8 cellular contexts compared by ENCODE assay signal in genomic region chr3:183697610-183698317, GRCh38. TPM values are rescaled to one million over a fixed set of nuclear protein-coding genes. Genes with fewer than 3 reads are reported as not detected.
DNase-seq lines count a peak whose midpoint lies in the region; ATAC-seq and TF ChIP-seq lines count a peak whose summit lies in the region.

YEATS2 (plus strand) TSS chr3:183697797; CDS start chr3:183715163, 17,366 bp downstream.

- H3K4me1 ChIP-seq in CD4-positive, CD25-positive, alpha-beta regulatory T cell (ENCODE audit: control insufficient read depth, insufficient read depth, low read length, poor library complexity, severe bottlenecking), result peaks cover 18% of the 10 kb centered on the region

- H3K4me3 ChIP-seq in CD4-positive, CD25-positive, alpha-beta regulatory T cell (ENCODE audit: low read depth, low read length), result peak within 1 kb of the TSS; percentile 94

- H3K27me3 ChIP-seq in CD4-positive, CD25-positive, alpha-beta regulatory T cell (ENCODE audit: control insufficient read depth, insufficient read depth, low read length), result no peaks in the 10 kb centered on the region

- no peaks in the 10 kb centered on the region for H3K27me3 Mint-ChIP-seq in CD4-positive, CD25-positive, alpha-beta regulatory T cell
- no peaks in the 10 kb centered on the region for H3K27me3 Mint-ChIP-seq in activated CD8-positive, alpha-beta memory T cell treated with anti-CD3 and anti-CD28 coated beads, Interleukin-2, amount 10 ng/mL, durations not matched to agents 7 days and 5 days
- no peaks in the 10 kb centered on the region for H3K27me3 Mint-ChIP-seq in mesothelial cell of epicardium (ENCODE audit: low read depth)

- peak; percentile 88 to 89 for ATAC-seq in CD4-positive, CD25-positive, alpha-beta regulatory T cell (ENCODE audit: low read depth in 2 of 2)
- ATAC-seq in GM19351 (IDR thresholded peaks at IDR 0.05; ENCODE audit: unreplicated experiment), result peak; percentile 81
- ATAC-seq in HG03460 (IDR thresholded peaks at IDR 0.05; ENCODE audit: unreplicated experiment), result peak; percentile 67
- ATAC-seq in activated CD8-positive, alpha-beta memory T cell treated with anti-CD3 and anti-CD28 coated beads, Interleukin-2, amount 10 ng/mL, durations not matched to agents 7 days and 5 days, result peak; percentile 87

- DNase-seq in CD4-positive, CD25-positive, alpha-beta regulatory T cell, result peak; percentile 63 to 79 (median 73)
- DNase-seq in NOMO-1 treated with DMSO at 0.1 percent for 48 hours (lab: John Stamatoyannopoulos, UW; ENCODE audit: unreplicated experiment) (peak; percentile 68), mesothelial cell of epicardium (ENCODE audit: low spot score in 2 of 2, unreplicated experiment in 2 of 2) (peak; percentile 48 to 71)
- DNase-seq in activated CD8-positive, alpha-beta memory T cell treated with anti-CD3 and anti-CD28 coated beads, Interleukin-2, amount 10 ng/mL, durations not matched to agents 7 days and 5 days, result peak; percentile 83
- DNase-seq in stimulated activated CD8-positive, alpha-beta memory T cell treated with anti-CD3 and anti-CD28 coated beads, Interleukin-15, amount 100 ng/mL, for 4 hours (ENCODE audit: low read depth in 2 of 2), result peak; percentile 44 to 61

- H3K4me1 Mint-ChIP-seq in CD4-positive, CD25-positive, alpha-beta regulatory T cell, result peaks cover 28 to 41% (median 34%) of the 10 kb centered on the region in 4 donors
- peaks cover 34% of the 10 kb centered on the region for H3K4me1 Mint-ChIP-seq in activated CD8-positive, alpha-beta memory T cell treated with anti-CD3 and anti-CD28 coated beads, Interleukin-2, amount 10 ng/mL, durations not matched to agents 7 days and 5 days
- H3K4me1 Mint-ChIP-seq in mesothelial cell of epicardium, result peaks cover 43% of the 10 kb centered on the region

- no peak for TF ChIP-seq CTCF in mesothelial cell of epicardium (IDR thresholded peaks at IDR 0.05; ENCODE audit: unreplicated experiment)

- H3K4me3 Mint-ChIP-seq in CD4-positive, CD25-positive, alpha-beta regulatory T cell, result peak within 1 kb of the TSS; percentile 91 to 99 (median 98)
- peak within 1 kb of the TSS; percentile 87 for H3K4me3 Mint-ChIP-seq in activated CD8-positive, alpha-beta memory T cell treated with anti-CD3 and anti-CD28 coated beads, Interleukin-2, amount 10 ng/mL, durations not matched to agents 7 days and 5 days
- H3K4me3 Mint-ChIP-seq in mesothelial cell of epicardium, result peak within 1 kb of the TSS; percentile 73

- H3K27ac Mint-ChIP-seq in CD4-positive, CD25-positive, alpha-beta regulatory T cell, result peak within 1 kb of the TSS; percentile 88 to 92 (median 90)
- H3K27ac Mint-ChIP-seq in activated CD8-positive, alpha-beta memory T cell treated with anti-CD3 and anti-CD28 coated beads, Interleukin-2, amount 10 ng/mL, durations not matched to agents 7 days and 5 days, result peak within 1 kb of the TSS; percentile 95
- peak within 1 kb of the TSS; percentile 83 for H3K27ac Mint-ChIP-seq in mesothelial cell of epicardium

- CTCF ChIA-PET in activated CD8-positive, alpha-beta memory T cell treated with anti-CD3 and anti-CD28 coated beads, Interleukin-2, amount 10 ng/mL, durations not matched to agents 7 days and 5 days (lab: Charles Lee), result interaction anchor here (1.3 to 1.9 kb wide), 4 partner anchors 10 to 63 kb away, joined by 3 to 7 read pairs (median 5); partner anchors contain the start of gene KLHL24

- no peaks in the 10 kb centered on the region for H3K9me3 ChIP-seq in CD4-positive, CD25-positive, alpha-beta regulatory T cell (ENCODE audit: control insufficient read depth in 2 of 2, low read length in 2 of 2)

- peaks cover 0 to 4% (median 0%) of the 10 kb centered on the region in 7 donors for H3K9me3 Mint-ChIP-seq in CD4-positive, CD25-positive, alpha-beta regulatory T cell
- H3K9me3 Mint-ChIP-seq in activated CD8-positive, alpha-beta memory T cell treated with anti-CD3 and anti-CD28 coated beads, Interleukin-2, amount 10 ng/mL, durations not matched to agents 7 days and 5 days (ENCODE audit: low read depth), result no peaks in the 10 kb centered on the region
- no peaks in the 10 kb centered on the region for H3K9me3 Mint-ChIP-seq in mesothelial cell of epicardium

- in situ Hi-C loops in endometrial microvascular endothelial cells (cut with HindIII; ENCODE audit: inconsistent ontology term, low pct_unique_long_range_greater_than_20kb, low sequenced_read_pairs), result no loop called here

- peak within 1 kb of the TSS; percentile 77 for H3K27ac ChIP-seq in CD4-positive, CD25-positive, alpha-beta regulatory T cell (ENCODE audit: insufficient read depth, low read length, poor library complexity, severe bottlenecking)

- peaks cover 5% of the 10 kb centered on the region for H3K36me3 Mint-ChIP-seq in CD4-positive, CD25-positive, alpha-beta regulatory T cell
- H3K36me3 Mint-ChIP-seq in activated CD8-positive, alpha-beta memory T cell treated with anti-CD3 and anti-CD28 coated beads, Interleukin-2, amount 10 ng/mL, durations not matched to agents 7 days and 5 days, result peaks cover 29% of the 10 kb centered on the region
- H3K36me3 Mint-ChIP-seq in mesothelial cell of epicardium, result peaks cover 4% of the 10 kb centered on the region

- no peaks in the 10 kb centered on the region for H3K36me3 ChIP-seq in CD4-positive, CD25-positive, alpha-beta regulatory T cell (ENCODE audit: control insufficient read depth, insufficient read depth, low read length)

RNA-seq across cellular contexts. Expression of gene YEATS2, which starts in this region (rescaled TPM):
- total RNA-seq in CD4-positive, CD25-positive, alpha-beta regulatory T cell, result 31.8 TPM
- 1 to 10 TPM; 2.6 to 3.7 (median 3.4) TPM for polyA plus RNA-seq in CD4-positive, CD25-positive, alpha-beta regulatory T cell
- 10 to 100 TPM; 49.4 to 65.6 TPM for total RNA-seq in activated CD8-positive, alpha-beta memory T cell treated with anti-CD3 and anti-CD28 coated beads, Interleukin-2, amount 10 ng/mL, durations not matched to agents 7 days and 5 days
- total RNA-seq in endometrial microvascular endothelial cells (ENCODE audit: inconsistent ontology term), result 31.2 TPM
- 65.5 to 72.7 TPM (median 66.0 TPM) in 3 replicates for total RNA-seq in mesothelial cell of epicardium

Comparison
In these comparisons a context has a peak if more than half of its experiments do, and no peak if none do; other contexts are left out.
1. Peak in every context shown above with its lines: DNase-seq, ATAC-seq, H3K4me3 ChIP-seq and H3K27ac ChIP-seq.